In genomic region chr6:157281570-157281969, GRCh38 we compare ENCODE assay signal across 12 cellular contexts. TPM values are rescaled to one million over a fixed set of nuclear protein-coding genes. Genes with fewer than 3 reads are reported as not detected.
DNase-seq lines count a peak whose midpoint lies in the region; ATAC-seq and TF ChIP-seq lines count a peak whose summit lies in the region.
"Had no signal": no experiment of that assay in that cellular context is flagged by ENCODE, and none has a peak within 500 bp of the region (broad histone marks: within the 10 kb centered on the region; RNA-seq: fewer than 3 reads in every experiment).

No MANE protein-coding gene starts in this region.

- H3K9me3 ChIP-seq in breast epithelium: no peaks in the 10 kb centered on the region
- H3K9me3 ChIP-seq in SJCRH30 (replicated peaks): no peaks in the 10 kb centered on the region
- H3K9me3 ChIP-seq in cardiac muscle cell (ENCODE audit: low read depth): no peaks in the 10 kb centered on the region
- H3K9me3 ChIP-seq in MM.1S (replicated peaks; ENCODE audit: insufficient read depth, low read length): no peaks in the 10 kb centered on the region

- CTCF ChIA-PET in MCF 10A (lab: Yijun Ruan, JAX): interaction anchor here (0.8 kb wide), 1 partner anchor 10 kb away, joined by 4 read pairs; no protein-coding TSS in a partner anchor

- H3K4me3 Mint-ChIP-seq in MCF 10A (ENCODE audit: unreplicated experiment): no peak overlapping the region
- H3K4me3 Mint-ChIP-seq: activated CD4-positive, alpha-beta memory T cell treated with anti-CD3 and anti-CD28 coated beads, Interleukin-2, amount 10 ng/mL, durations not matched to agents 7 days and 5 days; stimulated activated naive B cell treated with anti-CD40 and anti-IgM and Interleukin-4, amounts not matched to agents 10 μg/mL and 1 μg/mL and 100 μg/mL, for 72 hours had no signal

- POLR2A ChIA-PET in MCF 10A (lab: Yijun Ruan, JAX): no interaction called here

- TF ChIP-seq CTCF in MCF 10A (IDR thresholded peaks at IDR 0.05; ENCODE audit: unreplicated experiment) (peak; percentile 10), breast epithelium (IDR thresholded peaks at IDR 0.05) (peak in 1 of 3 donors; percentile 31), cardiac muscle cell (IDR thresholded peaks at IDR 0.05; ENCODE audit: low read depth, low read length) (peak; percentile 31), MM.1S (IDR thresholded peaks at IDR 0.05; ENCODE audit: low read length) (no peak)

- H3K36me3 ChIP-seq in breast epithelium: no peaks in the 10 kb centered on the region
- H3K36me3 ChIP-seq in SJCRH30: no peaks in the 10 kb centered on the region
- H3K36me3 ChIP-seq in cardiac muscle cell: no peaks in the 10 kb centered on the region
- no peaks in the 10 kb centered on the region for H3K36me3 ChIP-seq in MM.1S (replicated peaks; ENCODE audit: insufficient read depth, low read length)

- H3K4me2 ChIP-seq in MM.1S (ENCODE audit: low read depth, low read length): no peak overlapping the region

- TF ChIP-seq POLR2A in breast epithelium (IDR thresholded peaks at IDR 0.05): no peak

- no peak overlapping the region for H3K4me3 ChIP-seq in breast epithelium
- H3K4me3 ChIP-seq in SJCRH30: no peak overlapping the region
- no peak overlapping the region for H3K4me3 ChIP-seq in cardiac muscle cell
- H3K4me3 ChIP-seq in MM.1S (ENCODE audit: low read length): no peak overlapping the region

- no peaks in the 10 kb centered on the region for H3F3A ChIP-seq in MM.1S (ENCODE audit: insufficient read depth, low read length)

- no peaks in the 10 kb centered on the region for H3K4me1 ChIP-seq in breast epithelium
- no peaks in the 10 kb centered on the region for H3K4me1 ChIP-seq in SJCRH30
- no peaks in the 10 kb centered on the region for H3K4me1 ChIP-seq in cardiac muscle cell (ENCODE audit: low read depth)
- no peaks in the 10 kb centered on the region for H3K4me1 ChIP-seq in MM.1S (ENCODE audit: low read length)

- no peaks in the 10 kb centered on the region for H4K20me1 ChIP-seq in MM.1S (ENCODE audit: insufficient read depth, low read length)

- H3K27ac ChIP-seq in breast epithelium: no peak overlapping the region
- H3K27ac ChIP-seq in SJCRH30: no peak overlapping the region
- H3K27ac ChIP-seq in cardiac muscle cell: no peak overlapping the region
- H3K27ac ChIP-seq in MM.1S (ENCODE audit: low read length): no peak overlapping the region
- H3K27ac ChIP-seq: epithelial cell of prostate had no signal

- no peaks in the 10 kb centered on the region for H3K36me3 Mint-ChIP-seq in MCF 10A (ENCODE audit: insufficient read depth, unreplicated experiment)
- H3K36me3 Mint-ChIP-seq: stimulated activated naive B cell treated with anti-CD40 and anti-IgM and Interleukin-4, amounts not matched to agents 10 μg/mL and 1 μg/mL and 100 μg/mL, for 72 hours had no signal

- H3K27me3 Mint-ChIP-seq in MCF 10A (ENCODE audit: insufficient read depth, unreplicated experiment): no peaks in the 10 kb centered on the region

- no peak for ATAC-seq in HG03439 (IDR thresholded peaks at IDR 0.05; ENCODE audit: unreplicated experiment)

- H3K9me2 ChIP-seq in MM.1S (replicated peaks; ENCODE audit: insufficient read depth, low read length): no peaks in the 10 kb centered on the region

- H3K27ac Mint-ChIP-seq in MCF 10A (ENCODE audit: low read depth, unreplicated experiment): no peak overlapping the region
- H3K27ac Mint-ChIP-seq: activated CD4-positive, alpha-beta memory T cell treated with anti-CD3 and anti-CD28 coated beads, Interleukin-2, amount 10 ng/mL, durations not matched to agents 7 days and 5 days; stimulated activated naive B cell treated with anti-CD40 and anti-IgM and Interleukin-4, amounts not matched to agents 10 μg/mL and 1 μg/mL and 100 μg/mL, for 72 hours had no signal

- H3K79me2 ChIP-seq in MM.1S (ENCODE audit: low read length): no peaks in the 10 kb centered on the region

- H3K27me3 ChIP-seq in breast epithelium (no peaks in the 10 kb centered on the region), SJCRH30 (no peaks in the 10 kb centered on the region), cardiac muscle cell (no peaks in the 10 kb centered on the region), MM.1S (replicated peaks; ENCODE audit: insufficient read depth, low read length) (no peaks in the 10 kb centered on the region)

- H3K4me1 Mint-ChIP-seq in MCF 10A (ENCODE audit: insufficient read depth, unreplicated experiment): no peaks in the 10 kb centered on the region
- H3K4me1 Mint-ChIP-seq: activated CD4-positive, alpha-beta memory T cell treated with anti-CD3 and anti-CD28 coated beads, Interleukin-2, amount 10 ng/mL, durations not matched to agents 7 days and 5 days; stimulated activated naive B cell treated with anti-CD40 and anti-IgM and Interleukin-4, amounts not matched to agents 10 μg/mL and 1 μg/mL and 100 μg/mL, for 72 hours had no signal

- intact Hi-C loops in MCF 10A (cut with micrococcal nuclease) (no loop called here), breast epithelium (cut with DNase I; ENCODE audit: low total_unique reads) (no loop called here)

- H3K9ac ChIP-seq in MM.1S (ENCODE audit: low read length): no peak overlapping the region

- no peak overlapping the region for H2AFZ ChIP-seq in MM.1S (ENCODE audit: low read length)

- no peak for DNase-seq in MCF 10A (ENCODE audit: unreplicated experiment)
- no peak for DNase-seq in breast epithelium (ENCODE audit: low spot score in 2 of 2)
- DNase-seq in SJCRH30: peak; percentile 35 to 51
- peak in 1 of 2 donors; percentile 17 for DNase-seq in cardiac muscle cell (ENCODE audit: low read depth in 1 of 2, low spot score in 1 of 2)
- DNase-seq in ureter (ENCODE audit: low spot score): peak; percentile 60
- no peak for DNase-seq in NCI-H1417 treated with DMSO at 0.1 percent for 48 hours (lab: John Stamatoyannopoulos, UW)
- no peak for DNase-seq in MM.1S
- DNase-seq: activated CD4-positive, alpha-beta memory T cell treated with anti-CD3 and anti-CD28 coated beads, Interleukin-2, amount 10 ng/mL, durations not matched to agents 7 days and 5 days; NCI-H1436 treated with DMSO at 0.1 percent for 48 hours; stimulated activated naive B cell treated with anti-CD40 and anti-IgM and Interleukin-4, amounts not matched to agents 10 μg/mL and 1 μg/mL and 100 μg/mL, for 72 hours had no signal

- no peaks in the 10 kb centered on the region for H3K9me3 Mint-ChIP-seq in MCF 10A (ENCODE audit: unreplicated experiment)
- H3K9me3 Mint-ChIP-seq: activated CD4-positive, alpha-beta memory T cell treated with anti-CD3 and anti-CD28 coated beads, Interleukin-2, amount 10 ng/mL, durations not matched to agents 7 days and 5 days; stimulated activated naive B cell treated with anti-CD40 and anti-IgM and Interleukin-4, amounts not matched to agents 10 μg/mL and 1 μg/mL and 100 μg/mL, for 72 hours had no signal

- BruUV-seq in MCF 10A (replicated peaks; lab: Mats Ljungman, UMichigan): no TSS peak

RNA-seq across cellular contexts. Expression of gene TMEM242, which starts 41.7 kb away (rescaled TPM):
- total RNA-seq in MCF 10A (2022) (9.4 and 10.1 TPM in 2 replicates), breast epithelium (1 to 10 TPM; 5.3 to 7.9 (median 7.3) TPM), cardiac muscle cell (6.3 and 8.7 TPM in 2 replicates), ureter (12.9 TPM)
- 7.7 and 8.3 TPM in 2 replicates for total RNA-seq in SJCRH30 (2014; rRNA removed; shearing (Covaris generic))
- polyA plus RNA-seq in cardiac muscle cell: 19.0 and 20.2 TPM in 2 replicates

Comparison
In these comparisons a context has a peak if more than half of its experiments do, and no peak if none do; other contexts are left out.
1. DNase-seq: peak in SJCRH30 (2 of 2) and ureter (single experiment); none in MCF 10A (single experiment), breast epithelium (0 of 2), NCI-H1417 treated with DMSO at 0.1 percent for 48 hours (single experiment) and MM.1S (single experiment).